Comparison of ENCODE assay signal across 8 cellular contexts in the genomic region with DNA sequence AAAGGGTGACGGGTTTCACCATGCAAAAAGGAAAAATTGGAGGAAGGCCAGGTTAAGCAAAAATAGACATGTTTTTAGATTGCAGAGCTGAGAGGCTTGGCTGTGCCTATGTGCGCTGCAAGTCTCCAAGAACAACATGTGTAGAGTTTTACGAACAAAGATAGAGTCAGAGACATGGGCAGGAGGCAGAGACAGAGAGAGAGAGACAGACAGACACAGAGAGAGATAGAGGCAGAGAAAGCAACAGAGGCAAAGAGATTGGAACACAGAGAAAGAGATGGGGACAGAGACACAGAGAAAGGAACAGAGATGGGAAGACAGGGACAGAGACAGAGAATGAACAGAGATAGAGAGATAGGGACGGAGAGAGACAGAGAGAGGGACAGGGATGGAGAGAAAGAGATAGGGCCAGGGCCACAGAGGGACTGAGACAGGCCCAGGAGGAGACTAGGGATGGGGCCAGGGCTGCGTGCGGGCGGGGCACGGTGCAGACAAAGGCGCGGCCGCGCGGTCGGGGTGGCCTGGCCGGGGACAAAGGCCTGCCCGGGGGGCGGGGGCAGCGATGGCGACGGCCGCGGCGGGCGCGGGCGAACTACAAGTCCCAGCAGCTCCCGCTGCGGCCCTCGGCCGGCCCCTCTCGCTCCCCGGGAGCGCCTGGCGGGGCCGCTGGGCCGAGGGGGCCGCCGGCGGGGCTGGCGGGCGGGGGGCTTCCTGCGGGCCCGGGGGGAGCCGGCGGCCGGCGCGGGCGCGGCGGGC. TPM values are rescaled to one million over a fixed set of nuclear protein-coding genes. Genes with fewer than 3 reads are reported as not detected.
DNase-seq lines count a peak whose midpoint lies in the region; ATAC-seq and TF ChIP-seq lines count a peak whose summit lies in the region.

A gene (plus strand): TSS at position 633 of the 756 bp plus-strand sequence. CDS start 3,140 bp downstream, outside the sequence.

- peak within 1 kb of the TSS; percentile 9 for H3K27ac Mint-ChIP-seq in activated T-helper 1 cell treated with anti-CD3 and anti-CD28 coated beads, Interleukin-12 subunit alpha, Interleukin-12 subunit beta, Interleukin-2, Interleukin-4 antibody, amounts not matched to agents 30 ng/mL and 10 ng/mL and 1 ng/mL, durations not matched to agents 14 hours and 24 hours and 36 hours

- H3K4me1 Mint-ChIP-seq in activated T-helper 1 cell treated with anti-CD3 and anti-CD28 coated beads, Interleukin-12 subunit alpha, Interleukin-12 subunit beta, Interleukin-2, Interleukin-4 antibody, amounts not matched to agents 30 ng/mL and 10 ng/mL and 1 ng/mL, durations not matched to agents 14 hours and 24 hours and 36 hours (ENCODE audit: low read depth): peaks cover 5% of the 10 kb centered on the region

- ATAC-seq in HG03159 (IDR thresholded peaks at IDR 0.05; ENCODE audit: unreplicated experiment): no peak

- H3K9me3 Mint-ChIP-seq in activated T-helper 1 cell treated with anti-CD3 and anti-CD28 coated beads, Interleukin-12 subunit alpha, Interleukin-12 subunit beta, Interleukin-2, Interleukin-4 antibody, amounts not matched to agents 30 ng/mL and 10 ng/mL and 1 ng/mL, durations not matched to agents 14 hours and 24 hours and 36 hours: no peaks in the 10 kb centered on the region

- H3K4me3 Mint-ChIP-seq in activated T-helper 1 cell treated with anti-CD3 and anti-CD28 coated beads, Interleukin-12 subunit alpha, Interleukin-12 subunit beta, Interleukin-2, Interleukin-4 antibody, amounts not matched to agents 30 ng/mL and 10 ng/mL and 1 ng/mL, durations not matched to agents 14 hours and 24 hours and 36 hours: peak within 1 kb of the TSS; percentile 74

- intact Hi-C loops in activated T-helper 1 cell treated with anti-CD3 and anti-CD28 coated beads, Interleukin-12 subunit alpha, Interleukin-12 subunit beta, Interleukin-2, Interleukin-4 antibody, amounts not matched to agents 30 ng/mL and 10 ng/mL and 1 ng/mL, durations not matched to agents 14 hours and 24 hours and 36 hours (cut with micrococcal nuclease): no loop called here
- intact Hi-C loops in thyroid gland (cut with DNase I): no loop called here

- peak in 1 of 2 donors; percentile 23 for TF ChIP-seq POLR2A in thyroid gland (IDR thresholded peaks at IDR 0.05)

- H3K36me3 ChIP-seq in thyroid gland: peaks cover 8 to 11% of the 10 kb centered on the region in 2 donors

- no peaks in the 10 kb centered on the region for H3K9me3 ChIP-seq in thyroid gland

- H3K27ac ChIP-seq in thyroid gland: peak within 1 kb of the TSS; percentile 72 to 88 (median 74)

- H3K4me3 ChIP-seq in GM08714 (ENCODE audit: low read length) (peak within 1 kb of the TSS; percentile 38), fibroblast of the aortic adventitia (ENCODE audit: low read depth, low read length) (peak within 1 kb of the TSS; percentile 81), thyroid gland (replicated peaks in 1 of 3) (peak within 1 kb of the TSS; percentile 24 to 89 (median 66))

- whole genome bisulfite sequencing in thyroid gland, 2 donors: 9 to 11% methylated on average over 22 to 26 of the region's 51 CpGs

- no peaks in the 10 kb centered on the region for H3K36me3 Mint-ChIP-seq in activated T-helper 1 cell treated with anti-CD3 and anti-CD28 coated beads, Interleukin-12 subunit alpha, Interleukin-12 subunit beta, Interleukin-2, Interleukin-4 antibody, amounts not matched to agents 30 ng/mL and 10 ng/mL and 1 ng/mL, durations not matched to agents 14 hours and 24 hours and 36 hours (ENCODE audit: low read depth)

- H3K27me3 ChIP-seq in thyroid gland: no peaks in the 10 kb centered on the region

- peaks cover 23% of the 10 kb centered on the region for H3K27me3 Mint-ChIP-seq in activated T-helper 1 cell treated with anti-CD3 and anti-CD28 coated beads, Interleukin-12 subunit alpha, Interleukin-12 subunit beta, Interleukin-2, Interleukin-4 antibody, amounts not matched to agents 30 ng/mL and 10 ng/mL and 1 ng/mL, durations not matched to agents 14 hours and 24 hours and 36 hours (ENCODE audit: insufficient read depth)

- TF ChIP-seq CTCF in fibroblast of the aortic adventitia (IDR thresholded peaks at IDR 0.05; ENCODE audit: insufficient read depth, low read length) (no peak), thyroid gland (IDR thresholded peaks at IDR 0.05) (no peak)

- peak; percentile 97 for DNase-seq in 8988T
- DNase-seq in NCI-H2227 treated with DMSO at 0.1 percent for 48 hours (lab: John Stamatoyannopoulos, UW): peak; percentile 36
- peak; percentile 22 for DNase-seq in activated T-helper 1 cell treated with anti-CD3 and anti-CD28 coated beads, Interleukin-12 subunit alpha, Interleukin-12 subunit beta, Interleukin-2, Interleukin-4 antibody, amounts not matched to agents 30 ng/mL and 10 ng/mL and 1 ng/mL, durations not matched to agents 14 hours and 24 hours and 36 hours (ENCODE audit: low spot score)
- peak; percentile 61 for DNase-seq in fibroblast of the aortic adventitia (ENCODE audit: low read depth)
- DNase-seq in myocyte (ENCODE audit: low read depth): peak; percentile 77
- DNase-seq in thyroid gland: peak; percentile 64 to 68

- H3K4me1 ChIP-seq in thyroid gland: peaks cover 8 to 9% of the 10 kb centered on the region in 2 donors

RNA-seq across cellular contexts. Expression of the gene that starts here (rescaled TPM):
- 4.8 and 5.2 TPM in 2 replicates for total RNA-seq in activated T-helper 1 cell treated with anti-CD3 and anti-CD28 coated beads, Interleukin-12 subunit alpha, Interleukin-12 subunit beta, Interleukin-2, Interleukin-4 antibody, amounts not matched to agents 30 ng/mL and 10 ng/mL and 1 ng/mL, durations not matched to agents 14 hours and 24 hours and 36 hours
- total RNA-seq in fibroblast of the aortic adventitia (ENCODE audit: low replicate concordance) (33.9 and 113 TPM in 2 replicates), myocyte (70.8 and 83.6 TPM in 2 replicates), thyroid gland (100 to 1,000 TPM in 1 of 4 donors, 10 to 100 TPM in 3; 57.6 to 102 (median 69.5) TPM)
- 77.5 TPM for polyA plus RNA-seq in myocyte (2012)

Comparison
In these comparisons a context has a peak if more than half of its experiments do, and no peak if none do; other contexts are left out.
1. DNase-seq: peak in every context shown above with its lines; median percentile 97 in 8988T; 77 in myocyte; 66 in thyroid gland; 61 in fibroblast of the aortic adventitia; 36 in NCI-H2227 treated with DMSO at 0.1 percent for 48 hours; 22 in activated T-helper 1 cell treated with anti-CD3 and anti-CD28 coated beads, Interleukin-12 subunit alpha, Interleukin-12 subunit beta, Interleukin-2, Interleukin-4 antibody, amounts not matched to agents 30 ng/mL and 10 ng/mL and 1 ng/mL, durations not matched to agents 14 hours and 24 hours and 36 hours.